1 cellular context compared by ENCODE assay signal in genomic region chr17:43356999-43357398, GRCh38.
TF ChIP-seq lines count a peak whose summit lies in the region.

No MANE protein-coding gene starts in this region.

TF ChIP-seq in IMR-90, 13 proteins besides CTCF, POLR2A, EP300 and RAD21:
- TF ChIP-seq CHD1 (IDR thresholded peaks at IDR 0.05; ENCODE audit: low read depth, low read length) (no peak), BHLHE40 (IDR thresholded peaks at IDR 0.05; ENCODE audit: low read depth, low read length) (no peak), MAFK (IDR thresholded peaks at IDR 0.05; ENCODE audit: low read depth, low read length) (peak; percentile 21; the same call in 1 of the 2 replicates), FOS (IDR thresholded peaks at IDR 0.05; ENCODE audit: low read depth, low read length) (peak; percentile 51; the same call in 1 of the 2 replicates), MAZ (IDR thresholded peaks at IDR 0.05; ENCODE audit: borderline replicate concordance, low read depth, low read length) (peak; percentile 18; the same call in 1 of the 2 replicates), CEBPB (IDR thresholded peaks at IDR 0.05; ENCODE audit: low read depth, low read length) (peak; percentile 24; the same call in 1 of the 2 replicates), SMC3 (IDR thresholded peaks at IDR 0.05; ENCODE audit: low read depth, low read length) (no peak), RCOR1 (IDR thresholded peaks at IDR 0.05; ENCODE audit: insufficient replicate concordance, low read length) (peak; percentile 43)
